ENCODE assay signal across 10 cellular contexts in the genomic region with DNA sequence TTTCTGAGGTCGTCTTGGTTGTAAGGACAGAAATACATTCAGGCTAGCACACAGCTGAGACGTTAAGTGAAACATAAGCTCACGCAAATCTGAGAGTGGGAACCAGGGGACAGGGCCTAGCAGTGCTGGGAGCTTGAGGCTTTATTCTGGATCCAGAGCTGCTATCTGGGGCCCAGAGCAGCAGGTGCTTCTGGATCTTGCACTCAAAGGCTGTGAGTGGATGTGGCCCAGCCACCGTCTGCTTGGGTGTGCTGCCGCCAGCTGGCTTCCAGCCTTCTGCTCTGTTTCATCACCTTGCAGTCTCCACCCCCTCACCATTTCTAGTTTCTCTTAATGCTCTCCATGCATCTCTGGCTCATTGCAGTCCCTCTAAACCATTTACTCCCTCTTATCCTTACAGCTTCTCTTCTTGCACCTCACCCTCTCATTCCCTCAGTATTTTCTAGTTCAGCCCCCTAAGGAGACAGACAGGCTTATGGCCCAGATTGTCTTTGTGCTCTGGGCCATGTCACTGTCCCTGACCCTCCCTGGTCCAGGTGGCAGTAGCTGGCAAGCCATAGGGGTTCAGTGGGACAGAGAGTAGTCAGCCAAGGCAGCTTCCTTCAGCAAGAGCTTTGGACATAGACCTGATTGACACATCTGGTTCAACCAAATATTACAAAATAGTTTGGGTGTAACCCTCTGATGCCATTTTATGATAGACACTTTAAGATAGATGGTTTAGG. TPM values are rescaled to one million over a fixed set of nuclear protein-coding genes. Genes with fewer than 3 reads are reported as not detected.
A peak's percentile ranks its signal among the peaks of the same experiment; 100 is the strongest.
DNase-seq lines count a peak whose midpoint lies in the region; ATAC-seq lines count a peak whose summit lies in the region.
"Had no signal": no experiment of that assay in that cellular context is flagged by ENCODE, and none has a peak within 500 bp of the region (broad histone marks: within the 10 kb centered on the region; RNA-seq: fewer than 3 reads in every experiment).

No MANE protein-coding gene starts in this region.

- DNase-seq in DMS79 (lab: John Stamatoyannopoulos, UW) (peak; percentile 88), NCI-H2171 (lab: John Stamatoyannopoulos, UW) (peak; percentile 83), cerebellar nuclear complex (lab: John Stamatoyannopoulos, UW) (peak; percentile 16 to 79), occipital lobe (lab: John Stamatoyannopoulos, UW) (peak; percentile 61), T-helper 9 cell (no peak)
- no peak for DNase-seq in central memory CD4-positive, alpha-beta T cell
- no peak for DNase-seq in activated CD8-positive, alpha-beta memory T cell treated with anti-CD3 and anti-CD28 coated beads, Interleukin-2, amount 50 U/mL, for 48 hours
- DNase-seq: NCI-H226; stimulated activated naive B cell treated with anti-CD40 and anti-IgM and Interleukin-4, amounts not matched to agents 10 μg/mL and 1 μg/mL and 100 μg/mL, for 72 hours had no signal

- ATAC-seq in activated CD4-positive, CD25-positive, alpha-beta regulatory T cell treated with anti-CD3 and anti-CD28 coated beads, Interleukin-2, amount 50 U/mL, for 24 hours = no peak
- ATAC-seq: stimulated activated naive B cell treated with anti-CD40 and anti-IgM and Interleukin-4, amounts not matched to agents 10 μg/mL and 1 μg/mL and 100 μg/mL, for 72 hours had no signal

RNA-seq across cellular contexts. Expression of gene NCAM1, which starts 53.7 kb away (rescaled TPM):
- 505 TPM for total RNA-seq in occipital lobe

Comparison
In these comparisons a context has a peak if more than half of its experiments do, and no peak if none do; other contexts are left out.
1. DNase-seq: peak in DMS79 (single experiment), NCI-H2171 (single experiment), cerebellar nuclear complex (2 of 2) and occipital lobe (single experiment); none in central memory CD4-positive, alpha-beta T cell (single experiment), T-helper 9 cell (single experiment) and activated CD8-positive, alpha-beta memory T cell treated with anti-CD3 and anti-CD28 coated beads, Interleukin-2, amount 50 U/mL, for 48 hours (single experiment).